ENCODE assay signal across 16 cellular contexts in the genomic region with DNA sequence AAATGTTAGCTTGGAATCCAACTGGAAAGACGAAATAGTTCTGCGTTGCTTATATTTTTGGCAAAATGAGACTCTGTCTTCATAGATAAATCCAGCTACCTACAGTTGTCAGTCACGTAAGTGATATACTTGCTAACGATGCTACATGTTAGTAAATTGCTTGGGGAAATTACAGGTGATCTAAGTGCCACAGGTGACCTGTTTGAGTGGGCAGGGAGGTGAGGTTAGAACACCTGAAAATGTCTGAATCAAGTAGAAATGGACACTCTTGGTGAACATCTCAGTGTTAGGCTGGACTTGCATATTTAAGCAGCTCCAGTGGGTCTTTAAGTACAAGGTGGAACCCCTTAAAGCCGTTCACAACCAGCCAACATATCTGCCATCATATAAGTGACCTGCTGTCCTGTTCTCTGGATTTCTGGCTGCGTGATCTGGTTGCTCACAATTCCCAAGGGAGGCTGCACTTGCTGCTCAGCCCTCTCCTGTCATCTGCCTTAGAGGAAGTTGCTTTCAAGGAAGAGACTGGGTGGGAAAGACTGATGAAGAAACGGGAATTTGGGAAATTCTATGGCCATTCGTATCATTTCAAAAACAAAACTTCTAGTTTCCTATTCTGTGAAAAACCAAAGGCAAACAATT.
DNase-seq lines count a peak whose midpoint lies in the region; ATAC-seq and TF ChIP-seq lines count a peak whose summit lies in the region.
"Had no signal": no experiment of that assay in that cellular context is flagged by ENCODE, and none has a peak within 500 bp of the region (broad histone marks: within the 10 kb centered on the region; RNA-seq: fewer than 3 reads in every experiment).

No MANE protein-coding gene starts in this region.

- H3K27ac ChIP-seq in uterus (peak overlapping the region; percentile 50 to 59), lower lobe of right lung (no peak overlapping the region), endodermal cell (ENCODE audit: low read depth, low read length) (no peak overlapping the region)
- H3K27ac ChIP-seq: BLaER1 treated with 17β-estradiol and CSF1 and Interleukin-3, amounts not matched to agents 10 nM and 100 nM had no signal

- H3K9me3 Mint-ChIP-seq in glutamatergic neuron (ENCODE audit: unreplicated experiment): peaks cover 3% of the 10 kb centered on the region
- no peaks in the 10 kb centered on the region for H3K9me3 Mint-ChIP-seq in endodermal cell

- H3K4me3 ChIP-seq in uterus (no peak overlapping the region), lower lobe of right lung (no peak overlapping the region), endodermal cell (ENCODE audit: low read length) (no peak overlapping the region)
- H3K4me3 ChIP-seq: BLaER1 treated with 17β-estradiol and CSF1 and Interleukin-3, amounts not matched to agents 10 nM and 100 nM; HAP-1 had no signal

- ATAC-seq in lower lobe of right lung: no peak

- WGBS in endodermal cell (ENCODE audit: insufficient coverage in 1 of 2, insufficient read length in 1 of 2), 2 experiments: 98% methylated on average over 6 to 8 of the region's 8 CpGs

- H3K4me3 Mint-ChIP-seq in glutamatergic neuron (ENCODE audit: unreplicated experiment) (no peak overlapping the region), endodermal cell (no peak overlapping the region)
- H3K4me3 Mint-ChIP-seq: CD8-positive, alpha-beta memory T cell had no signal

- H3K9me3 ChIP-seq in uterus: no peaks in the 10 kb centered on the region
- H3K9me3 ChIP-seq in lower lobe of right lung: no peaks in the 10 kb centered on the region
- no peaks in the 10 kb centered on the region for H3K9me3 ChIP-seq in endodermal cell (ENCODE audit: control insufficient read depth, low read length)
- H3K9me3 ChIP-seq: BLaER1 treated with 17β-estradiol and CSF1 and Interleukin-3, amounts not matched to agents 10 nM and 100 nM; HAP-1 had no signal

- H3K36me3 Mint-ChIP-seq in glutamatergic neuron (ENCODE audit: unreplicated experiment) (peaks cover 6% of the 10 kb centered on the region), endodermal cell (ENCODE audit: low read depth) (no peaks in the 10 kb centered on the region)

- no peak for TF ChIP-seq CTCF in glutamatergic neuron (IDR thresholded peaks at IDR 0.05; ENCODE audit: partially characterized antibody, unreplicated experiment)
- no peak for TF ChIP-seq CTCF in uterus (IDR thresholded peaks at IDR 0.05)
- no peak for TF ChIP-seq CTCF in lower lobe of right lung (IDR thresholded peaks at IDR 0.05)
- TF ChIP-seq CTCF in endodermal cell (conservative IDR thresholded peaks at IDR 0.05): no peak

- intact Hi-C loops in uterus (cut with DNase I; ENCODE audit: low total_unique reads): no loop called here
- intact Hi-C loops in lower lobe of right lung (cut with DNase I): no loop called here

- peak; percentile 30 for DNase-seq in NCI-H2171 treated with DMSO at 0.1 percent for 48 hours (lab: John Stamatoyannopoulos, UW)
- DNase-seq in NCI-H2171 (lab: John Stamatoyannopoulos, UW): no peak
- DNase-seq in NCI-H82 treated with DMSO at 0.1 percent for 48 hours (lab: John Stamatoyannopoulos, UW; ENCODE audit: unreplicated experiment): peak; percentile 25
- DNase-seq in glutamatergic neuron: peak; percentile 22
- no peak for DNase-seq in uterus
- no peak for DNase-seq in lower lobe of right lung
- no peak for DNase-seq in endodermal cell
- no peak for DNase-seq in NCI-H748 (lab: John Stamatoyannopoulos, UW; ENCODE audit: unreplicated experiment)
- DNase-seq: 8988T; CD8-positive, alpha-beta memory T cell; DMS79 treated with DMSO at 0.1 percent for 48 hours; NCI-H1436 treated with DMSO at 0.1 percent for 48 hours; NCI-H2081; NCI-H748 treated with DMSO at 0.1 percent for 48 hours had no signal

- H3K9ac ChIP-seq in endodermal cell (ENCODE audit: extremely low read depth, low read length, poor library complexity, severe bottlenecking): no peak overlapping the region
- H3K9ac ChIP-seq: BLaER1 treated with 17β-estradiol and CSF1 and Interleukin-3, amounts not matched to agents 10 nM and 100 nM had no signal

- peaks cover 7 to 8% of the 10 kb centered on the region in 2 donors for H3K4me1 ChIP-seq in uterus
- peaks cover 14% of the 10 kb centered on the region for H3K4me1 ChIP-seq in lower lobe of right lung
- peaks cover 3% of the 10 kb centered on the region for H3K4me1 ChIP-seq in endodermal cell (ENCODE audit: control insufficient read depth, insufficient read depth, low read length)
- H3K4me1 ChIP-seq: BLaER1 treated with 17β-estradiol and CSF1 and Interleukin-3, amounts not matched to agents 10 nM and 100 nM had no signal

- H3K27me3 ChIP-seq in uterus (no peaks in the 10 kb centered on the region), lower lobe of right lung (ENCODE audit: low read depth) (no peaks in the 10 kb centered on the region), endodermal cell (ENCODE audit: control insufficient read depth, insufficient read depth, low read length, poor library complexity, severe bottlenecking) (no peaks in the 10 kb centered on the region)
- H3K27me3 ChIP-seq: BLaER1 treated with 17β-estradiol and CSF1 and Interleukin-3, amounts not matched to agents 10 nM and 100 nM had no signal

- TF ChIP-seq POLR2A in uterus (IDR thresholded peaks at IDR 0.05): no peak

- H3K36me3 ChIP-seq in uterus (no peaks in the 10 kb centered on the region), lower lobe of right lung (no peaks in the 10 kb centered on the region), endodermal cell (ENCODE audit: control insufficient read depth, insufficient read depth, low read length) (no peaks in the 10 kb centered on the region)
- H3K36me3 ChIP-seq: BLaER1 treated with 17β-estradiol and CSF1 and Interleukin-3, amounts not matched to agents 10 nM and 100 nM; HAP-1 had no signal

- no peak overlapping the region for H3K27ac Mint-ChIP-seq in glutamatergic neuron (ENCODE audit: unreplicated experiment)
- no peak overlapping the region for H3K27ac Mint-ChIP-seq in endodermal cell
- H3K27ac Mint-ChIP-seq: CD8-positive, alpha-beta memory T cell had no signal

- H3K27me3 Mint-ChIP-seq in glutamatergic neuron (ENCODE audit: unreplicated experiment) (peaks cover 4% of the 10 kb centered on the region), endodermal cell (ENCODE audit: insufficient read depth) (peaks cover 7% of the 10 kb centered on the region)
- H3K27me3 Mint-ChIP-seq: CD8-positive, alpha-beta memory T cell had no signal

- H3K4me1 Mint-ChIP-seq in glutamatergic neuron (ENCODE audit: low read depth, unreplicated experiment) (peaks cover 34% of the 10 kb centered on the region), endodermal cell (peaks cover 39% of the 10 kb centered on the region)
- H3K4me1 Mint-ChIP-seq: CD8-positive, alpha-beta memory T cell had no signal

Comparison
In these comparisons a context has a peak if more than half of its experiments do, and no peak if none do; other contexts are left out.
1. DNase-seq: peak in NCI-H2171 treated with DMSO at 0.1 percent for 48 hours (single experiment), NCI-H82 treated with DMSO at 0.1 percent for 48 hours (single experiment) and glutamatergic neuron (single experiment); none in NCI-H2171 (single experiment), uterus (0 of 2), lower lobe of right lung (single experiment), endodermal cell (single experiment) and NCI-H748 (single experiment).
2. H3K27ac ChIP-seq: peak in uterus (2 of 2); none in lower lobe of right lung (single experiment) and endodermal cell (single experiment).